2 cellular contexts compared by ENCODE assay signal in the genomic region with DNA sequence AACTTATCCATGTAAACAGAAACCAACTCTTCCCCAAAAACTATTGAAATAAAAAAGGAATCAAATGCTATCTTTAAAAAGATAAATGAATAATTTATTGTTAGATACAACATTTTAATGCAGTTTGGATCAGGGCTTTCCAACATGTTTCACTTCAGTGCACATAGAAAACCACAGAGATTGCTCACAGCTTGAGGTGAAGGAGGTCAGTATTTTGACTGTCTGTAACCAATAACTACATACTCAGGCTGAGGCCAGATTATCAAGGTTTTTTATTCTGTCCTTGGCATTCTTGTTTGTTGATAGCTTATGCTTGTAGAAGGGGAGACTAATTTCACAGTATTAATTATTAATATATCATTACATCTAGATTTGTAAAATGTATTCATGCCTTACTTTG.
TF ChIP-seq lines count a peak whose summit lies in the region.

No MANE protein-coding gene starts in this region.

TF ChIP-seq in SK-N-SH treated with all-trans-retinoic acid at 6 μM for 48 hours, 23 proteins besides CTCF, POLR2A, EP300 and RAD21 (continued from another document):
- TF ChIP-seq, protein P1, sequence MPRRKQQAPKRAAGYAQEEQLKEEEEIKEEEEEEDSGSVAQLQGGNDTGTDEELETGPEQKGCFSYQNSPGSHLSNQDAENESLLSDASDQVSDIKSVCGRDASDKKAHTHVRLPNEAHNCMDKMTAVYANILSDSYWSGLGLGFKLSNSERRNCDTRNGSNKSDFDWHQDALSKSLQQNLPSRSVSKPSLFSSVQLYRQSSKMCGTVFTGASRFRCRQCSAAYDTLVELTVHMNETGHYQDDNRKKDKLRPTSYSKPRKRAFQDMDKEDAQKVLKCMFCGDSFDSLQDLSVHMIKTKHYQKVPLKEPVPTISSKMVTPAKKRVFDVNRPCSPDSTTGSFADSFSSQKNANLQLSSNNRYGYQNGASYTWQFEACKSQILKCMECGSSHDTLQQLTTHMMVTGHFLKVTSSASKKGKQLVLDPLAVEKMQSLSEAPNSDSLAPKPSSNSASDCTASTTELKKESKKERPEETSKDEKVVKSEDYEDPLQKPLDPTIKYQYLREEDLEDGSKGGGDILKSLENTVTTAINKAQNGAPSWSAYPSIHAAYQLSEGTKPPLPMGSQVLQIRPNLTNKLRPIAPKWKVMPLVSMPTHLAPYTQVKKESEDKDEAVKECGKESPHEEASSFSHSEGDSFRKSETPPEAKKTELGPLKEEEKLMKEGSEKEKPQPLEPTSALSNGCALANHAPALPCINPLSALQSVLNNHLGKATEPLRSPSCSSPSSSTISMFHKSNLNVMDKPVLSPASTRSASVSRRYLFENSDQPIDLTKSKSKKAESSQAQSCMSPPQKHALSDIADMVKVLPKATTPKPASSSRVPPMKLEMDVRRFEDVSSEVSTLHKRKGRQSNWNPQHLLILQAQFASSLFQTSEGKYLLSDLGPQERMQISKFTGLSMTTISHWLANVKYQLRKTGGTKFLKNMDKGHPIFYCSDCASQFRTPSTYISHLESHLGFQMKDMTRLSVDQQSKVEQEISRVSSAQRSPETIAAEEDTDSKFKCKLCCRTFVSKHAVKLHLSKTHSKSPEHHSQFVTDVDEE (CRISPR knock-in tag; IDR thresholded peaks at IDR 0.05): no peak
- no peak for TF ChIP-seq ZNF565 (CRISPR knock-in tag; conservative IDR thresholded peaks at IDR 0.05; ENCODE audit: low read depth)

TF ChIP-seq in SK-N-SH, 30 proteins besides CTCF, POLR2A, EP300 and RAD21 (continued from another document):
- TF ChIP-seq, protein P2, sequence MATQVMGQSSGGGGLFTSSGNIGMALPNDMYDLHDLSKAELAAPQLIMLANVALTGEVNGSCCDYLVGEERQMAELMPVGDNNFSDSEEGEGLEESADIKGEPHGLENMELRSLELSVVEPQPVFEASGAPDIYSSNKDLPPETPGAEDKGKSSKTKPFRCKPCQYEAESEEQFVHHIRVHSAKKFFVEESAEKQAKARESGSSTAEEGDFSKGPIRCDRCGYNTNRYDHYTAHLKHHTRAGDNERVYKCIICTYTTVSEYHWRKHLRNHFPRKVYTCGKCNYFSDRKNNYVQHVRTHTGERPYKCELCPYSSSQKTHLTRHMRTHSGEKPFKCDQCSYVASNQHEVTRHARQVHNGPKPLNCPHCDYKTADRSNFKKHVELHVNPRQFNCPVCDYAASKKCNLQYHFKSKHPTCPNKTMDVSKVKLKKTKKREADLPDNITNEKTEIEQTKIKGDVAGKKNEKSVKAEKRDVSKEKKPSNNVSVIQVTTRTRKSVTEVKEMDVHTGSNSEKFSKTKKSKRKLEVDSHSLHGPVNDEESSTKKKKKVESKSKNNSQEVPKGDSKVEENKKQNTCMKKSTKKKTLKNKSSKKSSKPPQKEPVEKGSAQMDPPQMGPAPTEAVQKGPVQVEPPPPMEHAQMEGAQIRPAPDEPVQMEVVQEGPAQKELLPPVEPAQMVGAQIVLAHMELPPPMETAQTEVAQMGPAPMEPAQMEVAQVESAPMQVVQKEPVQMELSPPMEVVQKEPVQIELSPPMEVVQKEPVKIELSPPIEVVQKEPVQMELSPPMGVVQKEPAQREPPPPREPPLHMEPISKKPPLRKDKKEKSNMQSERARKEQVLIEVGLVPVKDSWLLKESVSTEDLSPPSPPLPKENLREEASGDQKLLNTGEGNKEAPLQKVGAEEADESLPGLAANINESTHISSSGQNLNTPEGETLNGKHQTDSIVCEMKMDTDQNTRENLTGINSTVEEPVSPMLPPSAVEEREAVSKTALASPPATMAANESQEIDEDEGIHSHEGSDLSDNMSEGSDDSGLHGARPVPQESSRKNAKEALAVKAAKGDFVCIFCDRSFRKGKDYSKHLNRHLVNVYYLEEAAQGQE (IDR thresholded peaks at IDR 0.05; ENCODE audit: low read depth, low read length): no peak
- TF ChIP-seq SMC3 (IDR thresholded peaks at IDR 0.05; ENCODE audit: low read depth, low read length) (no peak), POLR2AphosphoS5 (IDR thresholded peaks at IDR 0.05; ENCODE audit: low read depth, low read length) (no peak), JUND (IDR thresholded peaks at IDR 0.05) (no peak), RFX5 (IDR thresholded peaks at IDR 0.05; ENCODE audit: low read length) (no peak)
